Comparison of ENCODE assay signal across 22 cellular contexts in genomic region chr2:8570637-8571036, GRCh38.
DNase-seq lines count a peak whose midpoint lies in the region; ATAC-seq and TF ChIP-seq lines count a peak whose summit lies in the region.
"Had no signal": no experiment of that assay in that cellular context is flagged by ENCODE, and none has a peak within 500 bp of the region (broad histone marks: within the 10 kb centered on the region; RNA-seq: fewer than 3 reads in every experiment).

No MANE protein-coding gene starts in this region.

- no peak for TF ChIP-seq CTCF in CD14-positive monocyte (IDR thresholded peaks at IDR 0.05)
- TF ChIP-seq CTCF in OCI-LY7 (conservative IDR thresholded peaks at IDR 0.05; ENCODE audit: low read length): no peak

- H3K79me2 ChIP-seq in OCI-LY7 (ENCODE audit: insufficient read depth, low read depth, low read length): peaks cover 24% of the 10 kb centered on the region

- no peaks in the 10 kb centered on the region for H3K9me3 ChIP-seq in OCI-LY7 (ENCODE audit: low read length)
- H3K9me3 ChIP-seq: SK-N-SH had no signal

- POLR2A ChIA-PET in OCI-LY7 (lab: Charles Lee): interaction anchor here (0.7 to 7.6 kb wide), 10 partner anchors 12 to 830 kb away, joined by 3 to 168 read pairs (median 34); partner anchors contain the start of gene ID2

- peaks cover 0 to 1% (median 0%) of the 10 kb centered on the region in 7 donors for H3K9me3 Mint-ChIP-seq in CD14-positive monocyte
- H3K9me3 Mint-ChIP-seq in stimulated activated memory B cell treated with anti-CD40 and anti-IgM and Interleukin-4, amounts not matched to agents 10 μg/mL and 1 μg/mL and 100 μg/mL, for 72 hours: no peaks in the 10 kb centered on the region
- H3K9me3 Mint-ChIP-seq: HFFc6 had no signal

- ATAC-seq in stimulated activated memory B cell treated with anti-CD40 and anti-IgM and Interleukin-4, amounts not matched to agents 10 μg/mL and 1 μg/mL and 100 μg/mL, for 72 hours: no peak
- no peak for ATAC-seq in GM18861 (IDR thresholded peaks at IDR 0.05; ENCODE audit: unreplicated experiment)
- ATAC-seq: HepG2, PC-3 had no signal

- DNase-seq in CD14-positive monocyte (ENCODE audit: low spot score): peak; percentile 13
- DNase-seq in OCI-LY7 (ENCODE audit: low spot score): no peak
- peak; percentile 81 for DNase-seq in mesenteric fat pad (ENCODE audit: low spot score)
- no peak for DNase-seq in NCI-H128 (lab: John Stamatoyannopoulos, UW; ENCODE audit: unreplicated experiment)
- DNase-seq in globus pallidus (ENCODE audit: low spot score): no peak
- DNase-seq in DMS153 (lab: John Stamatoyannopoulos, UW): no peak
- DNase-seq: DND-41, GOT3, HFFc6, KBM-7, MV-4-11, NCI-H187 treated with DMSO at 0.1 percent for 48 hours, NCI-H226, NCI-H524, NCI-H82, PC-3, RPMI8226, SHP77 treated with DMSO at 0.1 percent for 48 hours, SK-N-SH had no signal

- peak overlapping the region; percentile 90 for H3K4me2 ChIP-seq in OCI-LY7 (ENCODE audit: low read length)
- H3K4me2 ChIP-seq: SK-N-SH had no signal

- intact Hi-C loops in CD14-positive monocyte (cut with micrococcal nuclease) (no loop called here), OCI-LY7 (cut with micrococcal nuclease; ENCODE audit: unreplicated experiment) (loop anchor here (10.0 kb wide), 2 partner anchors 936 to 1516 kb away; no protein-coding TSS in a partner anchor)

- H3K4me3 ChIP-seq in OCI-LY7 (ENCODE audit: low read depth, low read length, poor library complexity, severe bottlenecking): no peak overlapping the region

- peaks cover 54% of the 10 kb centered on the region for H3K36me3 ChIP-seq in OCI-LY7 (ENCODE audit: insufficient read depth, low read length)

- H3K27ac Mint-ChIP-seq in CD14-positive monocyte: no peak overlapping the region
- peak overlapping the region; percentile 33 for H3K27ac Mint-ChIP-seq in stimulated activated memory B cell treated with anti-CD40 and anti-IgM and Interleukin-4, amounts not matched to agents 10 μg/mL and 1 μg/mL and 100 μg/mL, for 72 hours
- H3K27ac Mint-ChIP-seq: HFFc6 had no signal

- H3K9me2 ChIP-seq in OCI-LY7 (ENCODE audit: insufficient read depth, low read length): no peaks in the 10 kb centered on the region
- H3K9me2 ChIP-seq: SK-N-SH had no signal

- H3K4me3 Mint-ChIP-seq in CD14-positive monocyte: no peak overlapping the region
- no peak overlapping the region for H3K4me3 Mint-ChIP-seq in stimulated activated memory B cell treated with anti-CD40 and anti-IgM and Interleukin-4, amounts not matched to agents 10 μg/mL and 1 μg/mL and 100 μg/mL, for 72 hours
- H3K4me3 Mint-ChIP-seq: HFFc6 had no signal

- BruUV-seq in OCI-LY7 (replicated peaks; lab: Mats Ljungman, UMichigan): no TSS peak

- CTCF ChIA-PET in OCI-LY7 (lab: Charles Lee; ENCODE audit: unreplicated experiment): interaction anchor here (1.0 to 1.5 kb wide), 3 partner anchors 11 to 27 kb away, joined by 4 to 6 read pairs (median 4); no protein-coding TSS in a partner anchor

- no peak overlapping the region for H2AFZ ChIP-seq in OCI-LY7 (ENCODE audit: low read length)

- H3K4me1 Mint-ChIP-seq in CD14-positive monocyte: peaks cover 20% of the 10 kb centered on the region
- H3K4me1 Mint-ChIP-seq in stimulated activated memory B cell treated with anti-CD40 and anti-IgM and Interleukin-4, amounts not matched to agents 10 μg/mL and 1 μg/mL and 100 μg/mL, for 72 hours: peaks cover 45% of the 10 kb centered on the region

- peaks cover 7 to 11% (median 10%) of the 10 kb centered on the region in 3 donors for H3K27me3 Mint-ChIP-seq in CD14-positive monocyte (ENCODE audit: low read depth in 3 of 3)
- peaks cover 77% of the 10 kb centered on the region for H3K27me3 Mint-ChIP-seq in stimulated activated memory B cell treated with anti-CD40 and anti-IgM and Interleukin-4, amounts not matched to agents 10 μg/mL and 1 μg/mL and 100 μg/mL, for 72 hours

- H3K4me1 ChIP-seq in OCI-LY7 (ENCODE audit: insufficient read depth, low read length, poor library complexity, severe bottlenecking): peaks cover 86% of the 10 kb centered on the region

- no peaks in the 10 kb centered on the region for H4K20me1 ChIP-seq in OCI-LY7 (ENCODE audit: insufficient read depth, low read length)

- peak overlapping the region; percentile 98 for H3K27ac ChIP-seq in OCI-LY7 (ENCODE audit: low read depth, low read length, poor library complexity, severe bottlenecking)

- H3K36me3 Mint-ChIP-seq in CD14-positive monocyte: peaks cover 0 to 4% of the 10 kb centered on the region in 2 donors
- no peaks in the 10 kb centered on the region for H3K36me3 Mint-ChIP-seq in stimulated activated memory B cell treated with anti-CD40 and anti-IgM and Interleukin-4, amounts not matched to agents 10 μg/mL and 1 μg/mL and 100 μg/mL, for 72 hours

Comparison
In these comparisons a context has a peak if more than half of its experiments do, and no peak if none do; other contexts are left out.
1. DNase-seq: peak in CD14-positive monocyte (single experiment) and mesenteric fat pad (single experiment); none in OCI-LY7 (single experiment), NCI-H128 (single experiment), globus pallidus (single experiment) and DMS153 (single experiment).